Comparison of ENCODE assay signal across 20 cellular contexts in the genomic region with DNA sequence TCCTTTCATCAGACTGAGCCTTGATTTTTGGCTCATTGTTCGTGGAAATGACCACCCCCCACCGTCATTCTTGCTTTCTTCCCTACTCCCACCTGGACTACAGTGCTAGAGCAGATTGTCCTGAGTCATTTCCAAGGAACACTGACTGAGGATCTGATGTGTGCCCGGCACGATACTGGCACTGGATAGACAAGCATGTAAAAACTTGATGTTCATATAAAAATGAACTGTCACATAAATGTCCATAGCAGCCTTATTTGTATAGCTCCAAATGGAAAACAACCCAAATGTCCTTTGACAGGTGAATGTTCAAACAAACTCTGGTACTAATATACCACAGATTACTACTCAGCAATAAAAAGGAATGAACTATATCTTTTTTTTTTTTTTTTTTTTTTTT.
"Had no signal": no experiment of that assay in that cellular context is flagged by ENCODE, and none has a peak within 500 bp of the region (broad histone marks: within the 10 kb centered on the region; RNA-seq: fewer than 3 reads in every experiment).

No MANE protein-coding gene starts in this region.

- H3K4me3 ChIP-seq: lung, neural progenitor cell, psoas muscle, sigmoid colon, stomach, testis, tibial artery had no signal

- H3K27me3 ChIP-seq: neural progenitor cell, sigmoid colon, stomach, testis, tibial artery had no signal

- H3K4me1 Mint-ChIP-seq: natural killer cell; stimulated activated effector memory CD8-positive, alpha-beta T cell treated with anti-CD3 and anti-CD28 coated beads, Interleukin-12 subunit alpha, Interleukin-12 subunit beta, amount 100 ng/mL, for 72 hours had no signal

- H3K27me3 Mint-ChIP-seq: memory B cell, type B pancreatic cell had no signal

- H3K9ac ChIP-seq: neural progenitor cell had no signal

- H3K9me3 Mint-ChIP-seq: dendritic cell treated with granulocyte-macrophage colony-stimulating factor and Interleukin-4, amounts not matched to agents 40 ng/mL and 50 ng/mL, for 4 days; memory B cell; natural killer cell; neural progenitor cell; stimulated activated effector memory CD8-positive, alpha-beta T cell treated with anti-CD3 and anti-CD28 coated beads, Interleukin-12 subunit alpha, Interleukin-12 subunit beta, amount 100 ng/mL, for 72 hours; type B pancreatic cell had no signal

- H3K27ac ChIP-seq: neural progenitor cell, psoas muscle, sigmoid colon, stomach, testis, tibial artery had no signal

- DNase-seq: cerebellar nuclear complex; effector CD8-positive, alpha-beta T cell; erythroblast; hypothalamus; natural killer cell; psoas muscle; right cardiac atrium; sigmoid colon; stimulated activated CD4-positive, alpha-beta T cell treated with anti-CD3 and anti-CD28 coated beads, Interleukin-2, amount 100 ng/mL, for 24 hours; stimulated activated CD4-positive, alpha-beta T cell treated with anti-CD3 and anti-CD28 coated beads, Interleukin-4, amount 100 ng/mL, for 24 hours; stimulated activated naive CD4-positive, alpha-beta T cell treated with Interleukin-2 at 50 U/mL for 16 hours; stomach; testis had no signal

- H3K4me1 ChIP-seq: psoas muscle, sigmoid colon, testis had no signal

- H3K27ac Mint-ChIP-seq: dendritic cell treated with granulocyte-macrophage colony-stimulating factor and Interleukin-4, amounts not matched to agents 40 ng/mL and 50 ng/mL, for 4 days; memory B cell; natural killer cell; neural progenitor cell; stimulated activated effector memory CD8-positive, alpha-beta T cell treated with anti-CD3 and anti-CD28 coated beads, Interleukin-12 subunit alpha, Interleukin-12 subunit beta, amount 100 ng/mL, for 72 hours; type B pancreatic cell had no signal

- H3K36me3 ChIP-seq: neural progenitor cell, sigmoid colon, stomach had no signal

- H3K4me3 Mint-ChIP-seq: dendritic cell treated with granulocyte-macrophage colony-stimulating factor and Interleukin-4, amounts not matched to agents 40 ng/mL and 50 ng/mL, for 4 days; memory B cell; natural killer cell; neural progenitor cell; stimulated activated effector memory CD8-positive, alpha-beta T cell treated with anti-CD3 and anti-CD28 coated beads, Interleukin-12 subunit alpha, Interleukin-12 subunit beta, amount 100 ng/mL, for 72 hours; type B pancreatic cell had no signal

- H3K36me3 Mint-ChIP-seq: memory B cell, natural killer cell had no signal

- H3K9me3 ChIP-seq: psoas muscle, sigmoid colon, stomach, testis, tibial artery had no signal
